In the genomic region with DNA sequence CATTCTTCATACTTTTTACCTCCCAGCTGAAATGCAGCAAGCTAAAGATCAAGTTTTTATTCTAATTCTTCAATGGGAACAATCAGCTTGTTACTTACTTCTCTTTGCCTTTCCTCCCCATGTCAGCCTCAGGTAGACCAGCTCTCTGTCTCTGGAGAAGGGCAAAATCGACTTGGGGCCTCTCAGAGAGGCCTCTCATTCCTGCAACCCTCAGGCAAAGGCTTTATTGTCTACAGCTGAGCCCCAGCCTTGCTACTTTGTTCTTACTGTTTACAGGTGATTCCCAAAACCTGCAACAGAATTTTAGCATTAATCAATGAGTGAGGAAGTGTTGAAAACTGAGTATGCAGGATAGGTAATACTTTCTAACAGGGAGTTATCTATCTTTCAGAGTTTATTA, we compare ENCODE assay signal across 14 cellular contexts.
DNase-seq lines count a peak whose midpoint lies in the region; ATAC-seq and TF ChIP-seq lines count a peak whose summit lies in the region.
"Had no signal": no experiment of that assay in that cellular context is flagged by ENCODE, and none has a peak within 500 bp of the region (broad histone marks: within the 10 kb centered on the region; RNA-seq: fewer than 3 reads in every experiment).

No MANE protein-coding gene starts in this region.

- no peak overlapping the region for H2AFZ ChIP-seq in osteoblast (ENCODE audit: low read length)

- DNase-seq in H7 (peak; percentile 12), iPS-NIHi7 (ENCODE audit: extremely low spot score) (peak; percentile 14), osteoblast (ENCODE audit: insufficient read length, low spot score, missing footprints) (peak; percentile 55), WTC11 (ENCODE audit: low spot score) (no peak)
- DNase-seq in activated CD4-positive, alpha-beta T cell treated with anti-CD3 and anti-CD28 coated beads, Interleukin-2, amount 50 U/mL, for 48 hours: no peak
- DNase-seq: C1 segment of cervical spinal cord; Calu3; CD4-positive, alpha-beta memory T cell; COR-L47; DMS53; DMS79 treated with DMSO at 0.1 percent for 48 hours; H9 had no signal

- H3K4me3 ChIP-seq in H7 (ENCODE audit: insufficient read depth, low read depth, low read length): no peak overlapping the region
- H3K4me3 ChIP-seq in osteoblast (ENCODE audit: insufficient read depth, low read length): no peak overlapping the region

- H3K9me3 Mint-ChIP-seq in WTC11: peaks cover 22% of the 10 kb centered on the region
- H3K9me3 Mint-ChIP-seq: H9 had no signal

- H3K27ac Mint-ChIP-seq in WTC11: no peak overlapping the region
- H3K27ac Mint-ChIP-seq: CD4-positive, alpha-beta memory T cell had no signal

- CTCF ChIA-PET in WTC11 (lab: Charles Lee): no interaction called here

- H3K27me3 ChIP-seq in H7 (ENCODE audit: control insufficient read depth, insufficient read depth, low read length) (no peaks in the 10 kb centered on the region), osteoblast (ENCODE audit: insufficient read depth, low read length) (no peaks in the 10 kb centered on the region)

- H3K4me1 ChIP-seq in osteoblast (ENCODE audit: insufficient read depth, low read length): no peaks in the 10 kb centered on the region

- no peak overlapping the region for H3K4me2 ChIP-seq in osteoblast (ENCODE audit: insufficient read depth, low read length)

- POLR2A ChIA-PET in WTC11 (lab: Charles Lee): no interaction called here

- no peak for TF ChIP-seq CTCF in osteoblast (IDR thresholded peaks at IDR 0.05; ENCODE audit: extremely low read depth, low read depth, low read length)
- no peak for TF ChIP-seq CTCF in WTC11 (IDR thresholded peaks at IDR 0.05)

- no peak overlapping the region for H3K27ac ChIP-seq in osteoblast (ENCODE audit: low read depth, low read length)

- H3K4me1 Mint-ChIP-seq in WTC11: peaks cover 7% of the 10 kb centered on the region; the same call in 1 of the 2 replicates
- H3K4me1 Mint-ChIP-seq: CD4-positive, alpha-beta memory T cell had no signal

- H3K79me2 ChIP-seq in osteoblast (ENCODE audit: insufficient read depth, low read length): no peaks in the 10 kb centered on the region

- H3K4me3 Mint-ChIP-seq in WTC11: no peak overlapping the region
- H3K4me3 Mint-ChIP-seq: CD4-positive, alpha-beta memory T cell; H9 had no signal

- no peaks in the 10 kb centered on the region for H3K9me3 ChIP-seq in osteoblast (ENCODE audit: low read depth, low read length)

- no peaks in the 10 kb centered on the region for H3K36me3 ChIP-seq in H7 (replicated peaks; ENCODE audit: control insufficient read depth, insufficient read depth, low read length)
- H3K36me3 ChIP-seq in osteoblast (ENCODE audit: insufficient read depth, low read length): no peaks in the 10 kb centered on the region

- 0 out of 2 replicates have a peak, but pooled peaks cover 8% of the 10 kb centered on the region for H3K36me3 Mint-ChIP-seq in WTC11
- H3K36me3 Mint-ChIP-seq: CD4-positive, alpha-beta memory T cell had no signal

- H4K20me1 ChIP-seq in osteoblast (ENCODE audit: insufficient read depth, low read length): no peaks in the 10 kb centered on the region

- H3K27me3 Mint-ChIP-seq in WTC11 (ENCODE audit: low read depth): no peaks in the 10 kb centered on the region
- H3K27me3 Mint-ChIP-seq: CD4-positive, alpha-beta memory T cell had no signal

- ATAC-seq in GM21526 (IDR thresholded peaks at IDR 0.05; ENCODE audit: low FRiP score, unreplicated experiment): no peak
- ATAC-seq in WTC11: no peak
- ATAC-seq: HCT116 had no signal

TF ChIP-seq in WTC11, 78 proteins besides CTCF, POLR2A, EP300 and RAD21:
- TF ChIP-seq TEAD1 (CRISPR knock-in tag; IDR thresholded peaks at IDR 0.05): no peak
- TF ChIP-seq RORB (CRISPR knock-in tag; IDR thresholded peaks at IDR 0.05): no peak
- TF ChIP-seq ZNF263 (CRISPR knock-in tag; IDR thresholded peaks at IDR 0.05; ENCODE audit: low read depth): no peak
- TF ChIP-seq IRF2 (CRISPR knock-in tag; IDR thresholded peaks at IDR 0.05; ENCODE audit: borderline replicate concordance, low read depth): no peak
- no peak for TF ChIP-seq ZNF317 (CRISPR knock-in tag; IDR thresholded peaks at IDR 0.05; ENCODE audit: borderline replicate concordance, low read depth)
- TF ChIP-seq CREM (CRISPR knock-in tag; IDR thresholded peaks at IDR 0.05): no peak
- TF ChIP-seq, protein P1, sequence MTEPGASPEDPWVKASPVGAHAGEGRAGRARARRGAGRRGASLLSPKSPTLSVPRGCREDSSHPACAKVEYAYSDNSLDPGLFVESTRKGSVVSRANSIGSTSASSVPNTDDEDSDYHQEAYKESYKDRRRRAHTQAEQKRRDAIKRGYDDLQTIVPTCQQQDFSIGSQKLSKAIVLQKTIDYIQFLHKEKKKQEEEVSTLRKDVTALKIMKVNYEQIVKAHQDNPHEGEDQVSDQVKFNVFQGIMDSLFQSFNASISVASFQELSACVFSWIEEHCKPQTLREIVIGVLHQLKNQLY (CRISPR knock-in tag; IDR thresholded peaks at IDR 0.05): no peak
- no peak for TF ChIP-seq NR1H2 (CRISPR knock-in tag; IDR thresholded peaks at IDR 0.05)
- TF ChIP-seq JAZF1 (CRISPR knock-in tag; IDR thresholded peaks at IDR 0.05): no peak
- no peak for TF ChIP-seq SMAD4 (CRISPR knock-in tag; IDR thresholded peaks at IDR 0.05)
- no peak for TF ChIP-seq NR2C2 (CRISPR knock-in tag; IDR thresholded peaks at IDR 0.05)
- TF ChIP-seq, protein P2, sequence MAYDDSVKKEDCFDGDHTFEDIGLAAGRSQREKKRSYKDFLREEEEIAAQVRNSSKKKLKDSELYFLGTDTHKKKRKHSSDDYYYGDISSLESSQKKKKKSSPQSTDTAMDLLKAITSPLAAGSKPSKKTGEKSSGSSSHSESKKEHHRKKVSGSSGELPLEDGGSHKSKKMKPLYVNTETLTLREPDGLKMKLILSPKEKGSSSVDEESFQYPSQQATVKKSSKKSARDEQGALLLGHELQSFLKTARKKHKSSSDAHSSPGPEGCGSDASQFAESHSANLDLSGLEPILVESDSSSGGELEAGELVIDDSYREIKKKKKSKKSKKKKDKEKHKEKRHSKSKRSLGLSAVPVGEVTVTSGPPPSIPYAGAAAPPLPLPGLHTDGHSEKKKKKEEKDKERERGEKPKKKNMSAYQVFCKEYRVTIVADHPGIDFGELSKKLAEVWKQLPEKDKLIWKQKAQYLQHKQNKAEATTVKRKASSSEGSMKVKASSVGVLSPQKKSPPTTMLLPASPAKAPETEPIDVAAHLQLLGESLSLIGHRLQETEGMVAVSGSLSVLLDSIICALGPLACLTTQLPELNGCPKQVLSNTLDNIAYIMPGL (CRISPR knock-in tag; IDR thresholded peaks at IDR 0.05): no peak
- TF ChIP-seq, protein P3, sequence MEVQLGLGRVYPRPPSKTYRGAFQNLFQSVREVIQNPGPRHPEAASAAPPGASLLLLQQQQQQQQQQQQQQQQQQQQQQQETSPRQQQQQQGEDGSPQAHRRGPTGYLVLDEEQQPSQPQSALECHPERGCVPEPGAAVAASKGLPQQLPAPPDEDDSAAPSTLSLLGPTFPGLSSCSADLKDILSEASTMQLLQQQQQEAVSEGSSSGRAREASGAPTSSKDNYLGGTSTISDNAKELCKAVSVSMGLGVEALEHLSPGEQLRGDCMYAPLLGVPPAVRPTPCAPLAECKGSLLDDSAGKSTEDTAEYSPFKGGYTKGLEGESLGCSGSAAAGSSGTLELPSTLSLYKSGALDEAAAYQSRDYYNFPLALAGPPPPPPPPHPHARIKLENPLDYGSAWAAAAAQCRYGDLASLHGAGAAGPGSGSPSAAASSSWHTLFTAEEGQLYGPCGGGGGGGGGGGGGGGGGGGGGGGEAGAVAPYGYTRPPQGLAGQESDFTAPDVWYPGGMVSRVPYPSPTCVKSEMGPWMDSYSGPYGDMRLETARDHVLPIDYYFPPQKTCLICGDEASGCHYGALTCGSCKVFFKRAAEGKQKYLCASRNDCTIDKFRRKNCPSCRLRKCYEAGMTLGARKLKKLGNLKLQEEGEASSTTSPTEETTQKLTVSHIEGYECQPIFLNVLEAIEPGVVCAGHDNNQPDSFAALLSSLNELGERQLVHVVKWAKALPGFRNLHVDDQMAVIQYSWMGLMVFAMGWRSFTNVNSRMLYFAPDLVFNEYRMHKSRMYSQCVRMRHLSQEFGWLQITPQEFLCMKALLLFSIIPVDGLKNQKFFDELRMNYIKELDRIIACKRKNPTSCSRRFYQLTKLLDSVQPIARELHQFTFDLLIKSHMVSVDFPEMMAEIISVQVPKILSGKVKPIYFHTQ (CRISPR knock-in tag; IDR thresholded peaks at IDR 0.05): no peak
- TF ChIP-seq SMAD3 (CRISPR knock-in tag; IDR thresholded peaks at IDR 0.05; ENCODE audit: borderline replicate concordance): no peak

Comparison
In these comparisons a context has a peak if more than half of its experiments do, and no peak if none do; other contexts are left out.
1. DNase-seq: peak in H7 (single experiment), iPS-NIHi7 (single experiment) and osteoblast (single experiment); none in activated CD4-positive, alpha-beta T cell treated with anti-CD3 and anti-CD28 coated beads, Interleukin-2, amount 50 U/mL, for 48 hours (0 of 2) and WTC11 (single experiment).